ENCODE assay signal across 2 cellular contexts in genomic region chr2:130649285-130649684, GRCh38. TPM values are rescaled to one million over a fixed set of nuclear protein-coding genes. Genes with fewer than 3 reads are reported as not detected.
"Had no signal": no experiment of that assay in that cellular context is flagged by ENCODE, and none has a peak within 500 bp of the region (broad histone marks: within the 10 kb centered on the region; RNA-seq: fewer than 3 reads in every experiment).

No MANE protein-coding gene starts in this region.

RNA-seq across cellular contexts. Expression of gene POTEJ, which starts 38.0 kb away (rescaled TPM):
- polyA plus RNA-seq: stomach, urinary bladder had no signal

RNA-seq across cellular contexts. Expression of gene CFC1, which starts 49.9 kb away (rescaled TPM):
- polyA plus RNA-seq: urinary bladder had no signal
